ENCODE assay signal across 8 cellular contexts in the genomic region with DNA sequence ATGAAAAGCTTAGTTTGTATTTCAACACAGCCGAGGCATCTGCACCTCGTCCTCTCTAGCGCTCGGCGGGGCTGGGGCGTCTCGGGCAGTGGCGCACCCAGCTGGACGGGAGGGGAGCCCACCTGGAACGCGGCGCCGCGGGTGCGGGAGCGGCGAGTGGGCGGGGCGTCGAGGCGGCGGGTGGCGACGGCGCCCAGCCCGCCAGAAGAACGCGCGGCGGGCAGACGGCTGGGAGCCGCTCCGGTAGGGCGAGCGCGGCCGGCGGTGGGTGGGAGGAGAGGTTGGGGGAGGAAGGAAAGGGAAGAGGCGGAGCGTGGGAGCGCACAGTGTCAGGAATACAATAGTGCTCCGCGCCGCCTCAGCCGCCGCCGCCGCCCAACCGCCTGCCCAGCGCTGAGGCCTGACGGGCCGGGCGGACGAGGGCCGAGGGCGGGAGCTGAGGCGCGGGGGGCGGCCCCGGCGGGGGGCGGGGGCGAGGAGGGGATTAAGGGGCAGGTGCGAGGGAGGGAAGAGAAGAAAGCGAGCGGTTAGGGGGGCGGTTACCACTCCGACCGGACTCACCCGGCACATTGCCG. TPM values are rescaled to one million over a fixed set of nuclear protein-coding genes. Genes with fewer than 3 reads are reported as not detected.
DNase-seq lines count a peak whose midpoint lies in the region; ATAC-seq and TF ChIP-seq lines count a peak whose summit lies in the region.

A gene (plus strand): TSS at position 324 of the 575 bp plus-strand sequence. CDS start 72,474 bp downstream, outside the sequence.

- peaks cover 10% of the 10 kb centered on the region for H3K4me1 Mint-ChIP-seq in activated CD8-positive, alpha-beta T cell treated with anti-CD3 and anti-CD28 coated beads for 36 hours (ENCODE audit: low read depth)

- intact Hi-C loops in activated CD8-positive, alpha-beta T cell treated with anti-CD3 and anti-CD28 coated beads for 36 hours (cut with micrococcal nuclease), result no loop called here
- intact Hi-C loops in testis (cut with DNase I; ENCODE audit: low total_unique reads), result no loop called here

- no peaks in the 10 kb centered on the region for H3K27me3 ChIP-seq in testis

- H3K4me1 ChIP-seq in testis, result no peaks in the 10 kb centered on the region

- 1% methylated on average over 53 of the region's 71 CpGs; no CpG with 5 or more reads in 1 of the 2 donors for WGBS in testis, 2 donors

- no peak for TF ChIP-seq POLR2A in testis (IDR thresholded peaks at IDR 0.05)

- ATAC-seq in HG03460 (IDR thresholded peaks at IDR 0.05; ENCODE audit: unreplicated experiment), result peak; percentile 48
- peak; percentile 47 for ATAC-seq in activated CD8-positive, alpha-beta T cell treated with anti-CD3 and anti-CD28 coated beads for 36 hours
- ATAC-seq in esophagus mucosa, result peak; percentile 92
- no peak for ATAC-seq in HG03196 (IDR thresholded peaks at IDR 0.05; ENCODE audit: unreplicated experiment)

- no peaks in the 10 kb centered on the region for H3K36me3 Mint-ChIP-seq in activated CD8-positive, alpha-beta T cell treated with anti-CD3 and anti-CD28 coated beads for 36 hours (ENCODE audit: low read depth)

- H3K9me3 ChIP-seq in testis, result no peaks in the 10 kb centered on the region

- POLR2A ChIA-PET in activated CD8-positive, alpha-beta T cell treated with anti-CD3 and anti-CD28 coated beads for 36 hours (lab: Charles Lee), result no interaction called here

- peaks cover 25% of the 10 kb centered on the region for H3K27me3 Mint-ChIP-seq in activated CD8-positive, alpha-beta T cell treated with anti-CD3 and anti-CD28 coated beads for 36 hours

- CTCF ChIA-PET in activated CD8-positive, alpha-beta T cell treated with anti-CD3 and anti-CD28 coated beads for 36 hours (lab: Charles Lee), result interaction anchor here (1.0 to 1.6 kb wide), 3 partner anchors 33 to 118 kb away, joined by 3 to 5 read pairs (median 4); no protein-coding TSS in a partner anchor

- DNase-seq in GM03348 (ENCODE audit: low spot score), result peak; percentile 84
- DNase-seq in NCI-H526 treated with DMSO at 0.1 percent for 48 hours (lab: John Stamatoyannopoulos, UW), result peak; percentile 74
- peak; percentile 15 for DNase-seq in activated CD8-positive, alpha-beta T cell treated with anti-CD3 and anti-CD28 coated beads for 36 hours
- peak; percentile 55 for DNase-seq in mucosa of gallbladder (ENCODE audit: low spot score)
- peak; percentile 83 for DNase-seq in testis

- no peaks in the 10 kb centered on the region for H3K36me3 ChIP-seq in testis (ENCODE audit: low read depth, missing control alignments)

- H3K9me3 Mint-ChIP-seq in activated CD8-positive, alpha-beta T cell treated with anti-CD3 and anti-CD28 coated beads for 36 hours, result no peaks in the 10 kb centered on the region

- H3K27ac Mint-ChIP-seq in activated CD8-positive, alpha-beta T cell treated with anti-CD3 and anti-CD28 coated beads for 36 hours, result no peak within 1 kb of the TSS

- no peak for TF ChIP-seq CTCF in activated CD8-positive, alpha-beta T cell treated with anti-CD3 and anti-CD28 coated beads for 36 hours (IDR thresholded peaks at IDR 0.05)
- TF ChIP-seq CTCF in testis (IDR thresholded peaks at IDR 0.05), result no peak

- peak within 1 kb of the TSS; percentile 60 to 77 for H3K4me3 ChIP-seq in testis

- peak within 1 kb of the TSS; percentile 68 for H3K4me3 Mint-ChIP-seq in activated CD8-positive, alpha-beta T cell treated with anti-CD3 and anti-CD28 coated beads for 36 hours

- H3K27ac ChIP-seq in testis, result peak within 1 kb of the TSS; percentile 31 to 72

RNA-seq across cellular contexts. Expression of the gene that starts here (rescaled TPM):
- under 1 TPM; 0.51 to 0.74 TPM for total RNA-seq in activated CD8-positive, alpha-beta T cell treated with anti-CD3 and anti-CD28 coated beads for 36 hours
- 4.9 TPM for total RNA-seq in esophagus mucosa
- 8.4 TPM for total RNA-seq in mucosa of gallbladder
- total RNA-seq in testis, result 10 to 100 TPM; 22.9 to 33.1 TPM
- polyA plus RNA-seq in testis (ENCODE audit: insufficient read depth, low read depth, low replicate concordance), result 23.0 TPM

Comparison
In these comparisons a context has a peak if more than half of its experiments do, and no peak if none do; other contexts are left out.
1. Peak in DNase-seq and ATAC-seq in activated CD8-positive, alpha-beta T cell treated with anti-CD3 and anti-CD28 coated beads for 36 hours; RNA of the gene not detected or under 1 TPM.
2. DNase-seq: peak in every context shown above with its lines; median percentile 84 in GM03348; 83 in testis; 74 in NCI-H526 treated with DMSO at 0.1 percent for 48 hours; 55 in mucosa of gallbladder; 15 in activated CD8-positive, alpha-beta T cell treated with anti-CD3 and anti-CD28 coated beads for 36 hours.